ENCODE assay signal across 1 cellular context in the genomic region with DNA sequence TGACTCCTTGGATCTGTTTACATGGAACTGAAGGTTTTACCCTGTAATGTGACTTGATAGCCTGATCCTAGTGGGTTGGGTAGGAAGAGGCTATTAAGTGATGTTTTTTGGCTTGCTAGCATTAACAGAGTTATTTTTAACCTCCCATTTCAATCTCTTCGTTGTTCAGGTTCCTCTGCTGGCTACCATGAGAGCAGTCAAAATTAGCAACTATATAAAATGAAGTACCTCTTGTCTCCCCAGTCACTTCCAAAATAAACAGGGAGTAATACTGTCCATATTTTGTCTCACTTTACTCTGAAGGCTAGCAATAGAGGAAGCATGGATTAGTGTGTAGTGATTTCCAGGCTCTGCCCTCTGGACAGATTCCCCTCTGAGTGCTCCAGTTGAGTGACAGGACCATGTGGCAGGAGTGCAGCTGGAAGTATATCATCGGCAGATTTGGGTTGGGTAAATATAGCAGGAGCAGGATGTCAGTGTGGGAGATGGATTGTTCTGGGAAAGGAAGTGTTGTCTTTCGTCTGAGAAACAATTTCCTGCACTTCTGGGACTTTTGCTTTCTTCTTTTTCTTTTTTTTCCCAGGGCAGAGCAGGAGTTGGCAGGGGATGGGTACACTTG.
TF ChIP-seq lines count a peak whose summit lies in the region.

No MANE protein-coding gene starts in this region.

TF ChIP-seq in HEK293, 187 proteins besides CTCF, POLR2A, EP300 and RAD21 (continued from another document):
- TF ChIP-seq ZNF391 (tag by site-specific recombination; IDR thresholded peaks at IDR 0.05; ENCODE audit: borderline replicate concordance, low read depth), result no peak
- no peak for TF ChIP-seq ZNF558 (tag by site-specific recombination; IDR thresholded peaks at IDR 0.05)
- TF ChIP-seq WT1 (tag by site-specific recombination; IDR thresholded peaks at IDR 0.05), result 0 out of 2 replicates have a peak, but pooled peaks have one; percentile 6
- TF ChIP-seq HOXD13 (CRISPR knock-in tag; IDR thresholded peaks at IDR 0.05; ENCODE audit: borderline replicate concordance), result no peak
- TF ChIP-seq ZNF785 (tag by site-specific recombination; IDR thresholded peaks at IDR 0.05), result no peak
- no peak for TF ChIP-seq ZNF132 (tag by site-specific recombination; IDR thresholded peaks at IDR 0.05; ENCODE audit: borderline replicate concordance)
- TF ChIP-seq ZIC2 (tag by site-specific recombination; IDR thresholded peaks at IDR 0.05), result no peak
- TF ChIP-seq, protein P1, sequence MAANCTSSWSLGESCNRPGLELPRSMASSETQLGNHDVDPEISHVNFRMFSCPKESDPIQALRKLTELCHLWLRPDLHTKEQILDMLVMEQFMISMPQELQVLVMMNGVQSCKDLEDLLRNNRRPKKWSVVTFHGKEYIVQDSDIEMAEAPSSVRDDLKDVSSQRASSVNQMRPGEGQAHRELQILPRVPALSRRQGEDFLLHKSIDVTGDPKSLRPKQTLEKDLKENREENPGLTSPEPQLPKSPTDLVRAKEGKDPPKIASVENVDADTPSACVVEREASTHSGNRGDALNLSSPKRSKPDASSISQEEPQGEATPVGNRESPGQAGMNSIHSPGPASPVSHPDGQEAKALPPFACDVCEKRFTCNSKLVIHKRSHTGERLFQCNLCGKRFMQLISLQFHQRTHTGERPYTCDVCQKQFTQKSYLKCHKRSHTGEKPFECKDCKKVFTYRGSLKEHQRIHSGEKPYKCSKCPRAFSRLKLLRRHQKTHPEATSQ (tag by site-specific recombination; IDR thresholded peaks at IDR 0.05), result no peak
- TF ChIP-seq KLF10 (tag by site-specific recombination; IDR thresholded peaks at IDR 0.05), result no peak
- TF ChIP-seq ZNF530 (tag by site-specific recombination; IDR thresholded peaks at IDR 0.05; ENCODE audit: low read depth), result no peak
- TF ChIP-seq ZNF623 (tag by site-specific recombination; IDR thresholded peaks at IDR 0.05), result no peak
- TF ChIP-seq ZNF138 (tag by site-specific recombination; IDR thresholded peaks at IDR 0.05; ENCODE audit: borderline replicate concordance), result no peak
- no peak for TF ChIP-seq YY1 (tag by site-specific recombination; IDR thresholded peaks at IDR 0.05)
- TF ChIP-seq ZNF354C (tag by site-specific recombination; IDR thresholded peaks at IDR 0.05; ENCODE audit: borderline replicate concordance, low read depth), result no peak
- no peak for TF ChIP-seq ZNF24 (tag by site-specific recombination; IDR thresholded peaks at IDR 0.05)
- 0 out of 2 replicates have a peak, but pooled peaks have one; percentile 12 for TF ChIP-seq TRIM28 (IDR thresholded peaks at IDR 0.05; ENCODE audit: borderline replicate concordance, low read length)
- TF ChIP-seq, protein P2, sequence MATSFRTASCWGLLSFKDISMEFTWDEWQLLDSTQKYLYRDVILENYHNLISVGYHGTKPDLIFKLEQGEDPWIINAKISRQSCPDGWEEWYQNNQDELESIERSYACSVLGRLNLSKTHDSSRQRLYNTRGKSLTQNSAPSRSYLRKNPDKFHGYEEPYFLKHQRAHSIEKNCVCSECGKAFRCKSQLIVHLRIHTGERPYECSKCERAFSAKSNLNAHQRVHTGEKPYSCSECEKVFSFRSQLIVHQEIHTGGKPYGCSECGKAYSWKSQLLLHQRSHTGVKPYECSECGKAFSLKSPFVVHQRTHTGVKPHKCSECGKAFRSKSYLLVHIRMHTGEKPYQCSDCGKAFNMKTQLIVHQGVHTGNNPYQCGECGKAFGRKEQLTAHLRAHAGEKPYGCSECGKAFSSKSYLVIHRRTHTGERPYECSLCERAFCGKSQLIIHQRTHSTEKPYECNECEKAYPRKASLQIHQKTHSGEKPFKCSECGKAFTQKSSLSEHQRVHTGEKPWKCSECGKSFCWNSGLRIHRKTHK (tag by site-specific recombination; IDR thresholded peaks at IDR 0.05), result no peak
- peak; percentile 62 for TF ChIP-seq FEZF1 (tag by site-specific recombination; IDR thresholded peaks at IDR 0.05)
- TF ChIP-seq ZSCAN16 (tag by site-specific recombination; IDR thresholded peaks at IDR 0.05), result no peak
- no peak for TF ChIP-seq ZNF133 (tag by site-specific recombination; IDR thresholded peaks at IDR 0.05)
- TF ChIP-seq, protein P3, sequence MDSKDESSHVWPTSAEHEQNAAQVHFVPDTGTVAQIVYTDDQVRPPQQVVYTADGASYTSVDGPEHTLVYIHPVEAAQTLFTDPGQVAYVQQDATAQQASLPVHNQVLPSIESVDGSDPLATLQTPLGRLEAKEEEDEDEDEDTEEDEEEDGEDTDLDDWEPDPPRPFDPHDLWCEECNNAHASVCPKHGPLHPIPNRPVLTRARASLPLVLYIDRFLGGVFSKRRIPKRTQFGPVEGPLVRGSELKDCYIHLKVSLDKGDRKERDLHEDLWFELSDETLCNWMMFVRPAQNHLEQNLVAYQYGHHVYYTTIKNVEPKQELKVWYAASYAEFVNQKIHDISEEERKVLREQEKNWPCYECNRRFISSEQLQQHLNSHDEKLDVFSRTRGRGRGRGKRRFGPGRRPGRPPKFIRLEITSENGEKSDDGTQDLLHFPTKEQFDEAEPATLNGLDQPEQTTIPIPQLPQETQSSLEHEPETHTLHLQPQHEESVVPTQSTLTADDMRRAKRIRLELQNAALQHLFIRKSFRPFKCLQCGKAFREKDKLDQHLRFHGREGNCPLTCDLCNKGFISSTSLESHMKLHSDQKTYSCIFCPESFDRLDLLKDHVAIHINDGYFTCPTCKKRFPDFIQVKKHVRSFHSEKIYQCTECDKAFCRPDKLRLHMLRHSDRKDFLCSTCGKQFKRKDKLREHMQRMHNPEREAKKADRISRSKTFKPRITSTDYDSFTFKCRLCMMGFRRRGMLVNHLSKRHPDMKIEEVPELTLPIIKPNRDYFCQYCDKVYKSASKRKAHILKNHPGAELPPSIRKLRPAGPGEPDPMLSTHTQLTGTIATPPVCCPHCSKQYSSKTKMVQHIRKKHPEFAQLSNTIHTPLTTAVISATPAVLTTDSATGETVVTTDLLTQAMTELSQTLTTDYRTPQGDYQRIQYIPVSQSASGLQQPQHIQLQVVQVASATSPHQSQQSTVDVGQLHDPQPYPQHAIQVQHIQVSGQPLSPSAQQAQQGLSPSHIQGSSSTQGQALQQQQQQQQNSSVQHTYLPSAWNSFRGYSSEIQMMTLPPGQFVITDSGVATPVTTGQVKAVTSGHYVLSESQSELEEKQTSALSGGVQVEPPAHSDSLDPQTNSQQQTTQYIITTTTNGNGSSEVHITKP (tag by site-specific recombination; IDR thresholded peaks at IDR 0.05), result peak; percentile 96
- TF ChIP-seq, protein P4, sequence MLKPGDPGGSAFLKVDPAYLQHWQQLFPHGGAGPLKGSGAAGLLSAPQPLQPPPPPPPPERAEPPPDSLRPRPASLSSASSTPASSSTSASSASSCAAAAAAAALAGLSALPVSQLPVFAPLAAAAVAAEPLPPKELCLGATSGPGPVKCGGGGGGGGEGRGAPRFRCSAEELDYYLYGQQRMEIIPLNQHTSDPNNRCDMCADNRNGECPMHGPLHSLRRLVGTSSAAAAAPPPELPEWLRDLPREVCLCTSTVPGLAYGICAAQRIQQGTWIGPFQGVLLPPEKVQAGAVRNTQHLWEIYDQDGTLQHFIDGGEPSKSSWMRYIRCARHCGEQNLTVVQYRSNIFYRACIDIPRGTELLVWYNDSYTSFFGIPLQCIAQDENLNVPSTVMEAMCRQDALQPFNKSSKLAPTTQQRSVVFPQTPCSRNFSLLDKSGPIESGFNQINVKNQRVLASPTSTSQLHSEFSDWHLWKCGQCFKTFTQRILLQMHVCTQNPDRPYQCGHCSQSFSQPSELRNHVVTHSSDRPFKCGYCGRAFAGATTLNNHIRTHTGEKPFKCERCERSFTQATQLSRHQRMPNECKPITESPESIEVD (tag by site-specific recombination; IDR thresholded peaks at IDR 0.05), result 0 out of 2 replicates have a peak, but pooled peaks have one; percentile 7
- no peak for TF ChIP-seq ZNF548 (tag by site-specific recombination; IDR thresholded peaks at IDR 0.05)
- peak; percentile 37; the same call in 1 of the 2 replicates for TF ChIP-seq ZNF664 (tag by site-specific recombination; IDR thresholded peaks at IDR 0.05)
- no peak for TF ChIP-seq ZNF658 (tag by site-specific recombination; IDR thresholded peaks at IDR 0.05)
